ENCODE assay signal across 1 cellular context in the genomic region with DNA sequence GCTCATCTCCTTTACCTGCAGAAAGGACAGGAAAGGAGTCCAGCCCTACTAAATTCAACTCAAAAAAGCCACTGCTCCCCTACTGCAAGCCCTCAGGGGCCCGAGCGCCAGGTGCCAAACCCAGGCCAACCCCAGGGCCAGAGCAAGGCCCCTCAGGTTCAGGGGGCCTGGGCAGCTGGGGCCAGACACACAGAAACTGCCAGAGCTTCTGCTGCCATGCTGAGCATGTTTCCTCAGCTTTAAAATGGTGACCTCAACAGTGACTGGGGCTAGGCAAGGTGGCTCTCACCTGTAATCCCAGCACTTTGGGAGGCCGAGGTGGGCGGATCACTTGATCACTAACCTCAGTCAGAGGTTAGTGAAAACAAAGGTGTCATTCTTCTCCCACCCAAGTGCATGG.
TF ChIP-seq lines count a peak whose summit lies in the region.

No MANE protein-coding gene starts in this region.

TF ChIP-seq in WTC11, 78 proteins besides CTCF, POLR2A, EP300 and RAD21:
- TF ChIP-seq, protein P1, sequence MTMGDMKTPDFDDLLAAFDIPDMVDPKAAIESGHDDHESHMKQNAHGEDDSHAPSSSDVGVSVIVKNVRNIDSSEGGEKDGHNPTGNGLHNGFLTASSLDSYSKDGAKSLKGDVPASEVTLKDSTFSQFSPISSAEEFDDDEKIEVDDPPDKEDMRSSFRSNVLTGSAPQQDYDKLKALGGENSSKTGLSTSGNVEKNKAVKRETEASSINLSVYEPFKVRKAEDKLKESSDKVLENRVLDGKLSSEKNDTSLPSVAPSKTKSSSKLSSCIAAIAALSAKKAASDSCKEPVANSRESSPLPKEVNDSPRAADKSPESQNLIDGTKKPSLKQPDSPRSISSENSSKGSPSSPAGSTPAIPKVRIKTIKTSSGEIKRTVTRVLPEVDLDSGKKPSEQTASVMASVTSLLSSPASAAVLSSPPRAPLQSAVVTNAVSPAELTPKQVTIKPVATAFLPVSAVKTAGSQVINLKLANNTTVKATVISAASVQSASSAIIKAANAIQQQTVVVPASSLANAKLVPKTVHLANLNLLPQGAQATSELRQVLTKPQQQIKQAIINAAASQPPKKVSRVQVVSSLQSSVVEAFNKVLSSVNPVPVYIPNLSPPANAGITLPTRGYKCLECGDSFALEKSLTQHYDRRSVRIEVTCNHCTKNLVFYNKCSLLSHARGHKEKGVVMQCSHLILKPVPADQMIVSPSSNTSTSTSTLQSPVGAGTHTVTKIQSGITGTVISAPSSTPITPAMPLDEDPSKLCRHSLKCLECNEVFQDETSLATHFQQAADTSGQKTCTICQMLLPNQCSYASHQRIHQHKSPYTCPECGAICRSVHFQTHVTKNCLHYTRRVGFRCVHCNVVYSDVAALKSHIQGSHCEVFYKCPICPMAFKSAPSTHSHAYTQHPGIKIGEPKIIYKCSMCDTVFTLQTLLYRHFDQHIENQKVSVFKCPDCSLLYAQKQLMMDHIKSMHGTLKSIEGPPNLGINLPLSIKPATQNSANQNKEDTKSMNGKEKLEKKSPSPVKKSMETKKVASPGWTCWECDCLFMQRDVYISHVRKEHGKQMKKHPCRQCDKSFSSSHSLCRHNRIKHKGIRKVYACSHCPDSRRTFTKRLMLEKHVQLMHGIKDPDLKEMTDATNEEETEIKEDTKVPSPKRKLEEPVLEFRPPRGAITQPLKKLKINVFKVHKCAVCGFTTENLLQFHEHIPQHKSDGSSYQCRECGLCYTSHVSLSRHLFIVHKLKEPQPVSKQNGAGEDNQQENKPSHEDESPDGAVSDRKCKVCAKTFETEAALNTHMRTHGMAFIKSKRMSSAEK (CRISPR knock-in tag; IDR thresholded peaks at IDR 0.05; ENCODE audit: borderline replicate concordance): no peak
